In the genomic region with DNA sequence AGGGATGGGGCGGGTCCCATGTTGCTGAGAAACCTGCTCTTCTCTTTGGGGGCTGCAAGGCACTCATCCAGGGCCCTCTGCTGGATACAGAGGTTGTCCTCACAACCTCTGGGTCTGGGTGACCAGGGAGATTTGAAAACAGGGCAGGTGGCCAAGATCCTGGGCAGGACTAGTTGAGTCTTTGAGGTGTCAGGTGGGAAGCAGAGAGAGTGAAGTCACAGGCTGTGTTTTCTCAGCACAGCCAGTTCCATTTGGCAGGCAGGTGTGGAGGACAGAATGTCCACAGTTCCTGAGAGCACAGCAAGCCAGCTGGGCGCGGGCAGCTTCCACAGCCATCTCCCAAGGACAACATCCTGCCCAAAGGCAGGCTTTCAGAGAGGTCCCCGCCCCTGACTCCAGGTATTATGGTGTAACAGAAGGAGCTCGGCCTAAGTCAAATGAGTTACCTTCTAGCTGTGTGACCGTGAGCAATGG, we compare ENCODE assay signal across 13 cellular contexts.
DNase-seq lines count a peak whose midpoint lies in the region; ATAC-seq and TF ChIP-seq lines count a peak whose summit lies in the region.
"Had no signal": no experiment of that assay in that cellular context is flagged by ENCODE, and none has a peak within 500 bp of the region (broad histone marks: within the 10 kb centered on the region; RNA-seq: fewer than 3 reads in every experiment).

No MANE protein-coding gene starts in this region.

- no peak overlapping the region for H3K4me3 Mint-ChIP-seq in activated CD8-positive, alpha-beta T cell treated with anti-CD3 and anti-CD28 coated beads for 36 hours
- H3K4me3 Mint-ChIP-seq: brain; naive thymus-derived CD4-positive, alpha-beta T cell had no signal

- POLR2A ChIA-PET in activated CD8-positive, alpha-beta T cell treated with anti-CD3 and anti-CD28 coated beads for 36 hours (lab: Charles Lee) = no interaction called here

- no peak for TF ChIP-seq CTCF in coronary artery (IDR thresholded peaks at IDR 0.05)
- no peak for TF ChIP-seq CTCF in mucosa of descending colon (IDR thresholded peaks at IDR 0.05)
- no peak for TF ChIP-seq CTCF in activated CD8-positive, alpha-beta T cell treated with anti-CD3 and anti-CD28 coated beads for 36 hours (IDR thresholded peaks at IDR 0.05)

- no peak overlapping the region for H3K27ac ChIP-seq in coronary artery
- H3K27ac ChIP-seq: right lobe of liver had no signal

- DNase-seq in Right ventricle myocardium inferior (ENCODE audit: missing footprints) (peak; percentile 73), cardiac septum (ENCODE audit: low spot score) (no peak), coronary artery (ENCODE audit: low spot score) (peak; percentile 64), mucosa of descending colon (peak; percentile 66 to 76 (median 70)), AML-193 (lab: John Stamatoyannopoulos, UW) (no peak), C1 segment of cervical spinal cord (lab: John Stamatoyannopoulos, UW) (no peak)
- no peak for DNase-seq in activated CD8-positive, alpha-beta T cell treated with anti-CD3 and anti-CD28 coated beads for 36 hours
- DNase-seq: activated effector memory CD4-positive, alpha-beta T cell treated with Interleukin-2 at 50 U/mL for 16 hours; HCEC 1CT; naive thymus-derived CD4-positive, alpha-beta T cell had no signal

- ATAC-seq in Right ventricle myocardium inferior (peak; percentile 90), mucosa of descending colon (peak; percentile 89), HG03457 (IDR thresholded peaks at IDR 0.05; ENCODE audit: unreplicated experiment) (no peak)
- ATAC-seq in activated CD8-positive, alpha-beta T cell treated with anti-CD3 and anti-CD28 coated beads for 36 hours = no peak
- ATAC-seq: naive thymus-derived CD4-positive, alpha-beta T cell; right lobe of liver had no signal

- peaks cover 9% of the 10 kb centered on the region for H3K4me1 ChIP-seq in mucosa of descending colon (ENCODE audit: low read depth)

- H3K4me1 Mint-ChIP-seq in activated CD8-positive, alpha-beta T cell treated with anti-CD3 and anti-CD28 coated beads for 36 hours (ENCODE audit: low read depth) = peaks cover 2% of the 10 kb centered on the region
- H3K4me1 Mint-ChIP-seq: naive thymus-derived CD4-positive, alpha-beta T cell had no signal

- H3K9me3 Mint-ChIP-seq in activated CD8-positive, alpha-beta T cell treated with anti-CD3 and anti-CD28 coated beads for 36 hours = peaks cover 5% of the 10 kb centered on the region

- no peaks in the 10 kb centered on the region for H3K36me3 ChIP-seq in mucosa of descending colon (ENCODE audit: low read depth)
- H3K36me3 ChIP-seq: right lobe of liver had no signal

- intact Hi-C loops in Right ventricle myocardium inferior (cut with DNase I) = loop anchor here (2.0 to 5.0 kb wide), 2 partner anchors 16 to 293 kb away; partner anchors contain the start of gene TSC22D1
- intact Hi-C loops in cardiac septum (cut with DNase I) = loop anchor here (10.0 kb wide), 1 partner anchor 386 kb away; no protein-coding TSS in a partner anchor
- intact Hi-C loops in mucosa of descending colon (cut with DNase I, micrococcal nuclease) = no loop called here
- intact Hi-C loops in activated CD8-positive, alpha-beta T cell treated with anti-CD3 and anti-CD28 coated beads for 36 hours (cut with micrococcal nuclease) = no loop called here

- H3K4me3 ChIP-seq in coronary artery = no peak overlapping the region
- H3K4me3 ChIP-seq in mucosa of descending colon = no peak overlapping the region
- H3K4me3 ChIP-seq: right lobe of liver had no signal

- CTCF ChIA-PET in activated CD8-positive, alpha-beta T cell treated with anti-CD3 and anti-CD28 coated beads for 36 hours (lab: Charles Lee) = interaction anchor here (1.1 kb wide), 1 partner anchor 388 kb away, joined by 3 read pairs; no protein-coding TSS in a partner anchor

- no peaks in the 10 kb centered on the region for H3K36me3 Mint-ChIP-seq in activated CD8-positive, alpha-beta T cell treated with anti-CD3 and anti-CD28 coated beads for 36 hours (ENCODE audit: low read depth)
- H3K36me3 Mint-ChIP-seq: brain had no signal

- H3K27me3 Mint-ChIP-seq in activated CD8-positive, alpha-beta T cell treated with anti-CD3 and anti-CD28 coated beads for 36 hours = peaks cover 6% of the 10 kb centered on the region

- no peak overlapping the region for H3K27ac Mint-ChIP-seq in activated CD8-positive, alpha-beta T cell treated with anti-CD3 and anti-CD28 coated beads for 36 hours
- H3K27ac Mint-ChIP-seq: brain; naive thymus-derived CD4-positive, alpha-beta T cell had no signal

- no peaks in the 10 kb centered on the region for H3K9me3 ChIP-seq in mucosa of descending colon
- H3K9me3 ChIP-seq: right lobe of liver had no signal

Comparison
In these comparisons a context has a peak if more than half of its experiments do, and no peak if none do; other contexts are left out.
1. DNase-seq: peak in Right ventricle myocardium inferior (single experiment), coronary artery (single experiment) and mucosa of descending colon (3 of 3); none in cardiac septum (single experiment), activated CD8-positive, alpha-beta T cell treated with anti-CD3 and anti-CD28 coated beads for 36 hours (single experiment), AML-193 (0 of 2) and C1 segment of cervical spinal cord (0 of 14).
2. ATAC-seq: peak in Right ventricle myocardium inferior (single experiment) and mucosa of descending colon (single experiment); none in activated CD8-positive, alpha-beta T cell treated with anti-CD3 and anti-CD28 coated beads for 36 hours (single experiment) and HG03457 (single experiment).
3. intact Hi-C loops: an anchor here in Right ventricle myocardium inferior (2.0 to 5.0 kb wide) and cardiac septum (10.0 kb wide); none called in mucosa of descending colon and activated CD8-positive, alpha-beta T cell treated with anti-CD3 and anti-CD28 coated beads for 36 hours.